ENCODE assay signal across 32 cellular contexts in genomic region chr17:74245818-74246204, GRCh38. TPM values are rescaled to one million over a fixed set of nuclear protein-coding genes. Genes with fewer than 3 reads are reported as not detected.
DNase-seq lines count a peak whose midpoint lies in the region; FAIRE-seq and TF ChIP-seq lines count a peak whose summit lies in the region.
"Had no signal": no experiment of that assay in that cellular context is flagged by ENCODE, and none has a peak within 500 bp of the region (broad histone marks: within the 10 kb centered on the region; RNA-seq: fewer than 3 reads in every experiment).

No MANE protein-coding gene starts in this region.

- H3K27me3 ChIP-seq in SJCRH30 (no peaks in the 10 kb centered on the region), H1 (replicated peaks in 1 of 4; ENCODE audit: control insufficient read depth in 3 of 4, extremely low read depth in 1 of 4, insufficient read depth in 3 of 4, low read length in 3 of 4) (no peaks in the 10 kb centered on the region), neural progenitor cell (no peaks in the 10 kb centered on the region)
- H3K27me3 ChIP-seq: adrenal gland, BE2C, foreskin keratinocyte, upper lobe of right lung had no signal

- 45% methylated on average over 5 of the region's 5 CpGs; no CpG with 5 or more reads in 1 of the 2 experiments for WGBS in H1 (ENCODE audit: extremely low coverage in 1 of 2, insufficient coverage in 1 of 2, insufficient read length in 1 of 2, insufficient replicate concordance in 2 of 2, low coverage in 1 of 2, low lambda C conversion rate in 2 of 2, missing lambda C conversion rate in 1 of 2), 2 experiments

- H2AFZ ChIP-seq in H1 (ENCODE audit: low read length), result no peak overlapping the region
- no peak overlapping the region for H2AFZ ChIP-seq in neural progenitor cell (replicated peaks)

- H3K4me3 Mint-ChIP-seq in CD14-positive monocyte (peak overlapping the region in 1 of 2 donors; percentile 44), neural progenitor cell (no peak overlapping the region)
- H3K4me3 Mint-ChIP-seq: activated CD4-positive, alpha-beta memory T cell treated with anti-CD3 and anti-CD28 coated beads, Interleukin-2, amount 10 ng/mL, durations not matched to agents 7 days and 5 days; stimulated activated naive CD8-positive, alpha-beta T cell treated with anti-CD3 and anti-CD28 coated beads, Interleukin-15, amount 100 ng/mL, for 72 hours had no signal

- H3K36me3 Mint-ChIP-seq in CD14-positive monocyte, result peaks cover 55 to 72% of the 10 kb centered on the region in 2 donors
- peaks cover 6% of the 10 kb centered on the region for H3K36me3 Mint-ChIP-seq in neural progenitor cell

- no peak overlapping the region for H3K56ac ChIP-seq in H1 (replicated peaks; ENCODE audit: insufficient read length, low read depth, low read length)

- H3K14ac ChIP-seq in H1 (ENCODE audit: insufficient read length), result no peak overlapping the region

- H2BK12ac ChIP-seq in H1 (ENCODE audit: low read depth, low read length), result peak overlapping the region; percentile 75; the same call in 1 of the 2 replicates

- no peak overlapping the region for H3K4ac ChIP-seq in H1 (replicated peaks; ENCODE audit: insufficient read length, low read depth, low read length)

- no peak overlapping the region for H2AK5ac ChIP-seq in H1 (ENCODE audit: low read depth, low read length)

- H3K9me3 Mint-ChIP-seq in CD14-positive monocyte (no peaks in the 10 kb centered on the region), neural progenitor cell (peaks cover 4% of the 10 kb centered on the region)
- H3K9me3 Mint-ChIP-seq: activated CD4-positive, alpha-beta memory T cell treated with anti-CD3 and anti-CD28 coated beads, Interleukin-2, amount 10 ng/mL, durations not matched to agents 7 days and 5 days; stimulated activated naive CD8-positive, alpha-beta T cell treated with anti-CD3 and anti-CD28 coated beads, Interleukin-15, amount 100 ng/mL, for 72 hours had no signal

- no peak overlapping the region for H2BK120ac ChIP-seq in H1 (replicated peaks; ENCODE audit: low read depth, low read length)

- TF ChIP-seq CTCF in CD14-positive monocyte (IDR thresholded peaks at IDR 0.05) (no peak), H1 (IDR thresholded peaks at IDR 0.05; ENCODE audit: control extremely low read depth in 1 of 3, insufficient read depth in 1 of 3, low read depth in 1 of 3, low read length in 3 of 3) (no peak), neural progenitor cell (IDR thresholded peaks at IDR 0.05) (no peak)

- H3K9ac ChIP-seq in H1 (replicated peaks in 1 of 4; ENCODE audit: extremely low read depth in 1 of 4, low read depth in 3 of 4, low read length in 3 of 4), result no peak overlapping the region
- no peak overlapping the region for H3K9ac ChIP-seq in neural progenitor cell

- H3F3A ChIP-seq in neural progenitor cell (ENCODE audit: low read depth), result peaks cover 22% of the 10 kb centered on the region

- no peak overlapping the region for H3K23ac ChIP-seq in H1 (ENCODE audit: insufficient read length)

- POLR2A ChIA-PET in H1 (lab: Charles Lee; ENCODE audit: partially characterized antibody), result interaction anchor here (0.7 to 8.2 kb wide), 9 partner anchors 9 to 41 kb away, joined by 3 to 61 read pairs (median 5); partner anchors contain the start of gene TTYH2

- H3K27ac ChIP-seq in SJCRH30, result peak overlapping the region; percentile 0; the same call in 1 of the 2 replicates
- H3K27ac ChIP-seq in H1 (ENCODE audit: low read depth, low read length), result no peak overlapping the region; the same call in 1 of the 2 replicates
- H3K27ac ChIP-seq in neural progenitor cell, result peak overlapping the region; percentile 40
- H3K27ac ChIP-seq: A549, adrenal gland, foreskin keratinocyte, RWPE1, upper lobe of right lung had no signal

- intact Hi-C loops in CD14-positive monocyte (cut with micrococcal nuclease), result loop anchor here in 1 of 2 donors (5.0 kb wide), 1 partner anchor 34 kb away; the partner anchor contains the start of gene TTYH2

- H3K18ac ChIP-seq in H1 (ENCODE audit: extremely low read depth, low read length), result peak overlapping the region; percentile 99

- no peaks in the 10 kb centered on the region for H3K9me3 ChIP-seq in SJCRH30 (replicated peaks)
- 0 out of 4 replicates have a peak, but pooled peaks cover 0 to 4% of the 10 kb centered on the region in 2 experiments for H3K9me3 ChIP-seq in H1 (ENCODE audit: insufficient read depth in 2 of 2, low read depth in 1 of 2, low read length in 1 of 2)
- H3K9me3 ChIP-seq in neural progenitor cell (ENCODE audit: low read depth), result no peaks in the 10 kb centered on the region
- H3K9me3 ChIP-seq: A549, adrenal gland, BE2C, upper lobe of right lung had no signal

- H2BK20ac ChIP-seq in H1 (ENCODE audit: low read length), result 0 out of 2 replicates have a peak overlapping the region, but pooled peaks have one; percentile 75

- no peak for TF ChIP-seq RAD21 in H1 (IDR thresholded peaks at IDR 0.05 in 1 of 2, conservative IDR thresholded peaks at IDR 0.05 in 1 of 2; ENCODE audit: low read depth in 2 of 2, low read length in 2 of 2)

- peak overlapping the region; percentile 90 for H4K5ac ChIP-seq in H1 (ENCODE audit: insufficient read length, low read depth, low read length)

- H3K79me2 ChIP-seq in H1 (ENCODE audit: control insufficient read depth in 1 of 2, insufficient read depth in 2 of 2, low read length in 2 of 2) (no peaks in the 10 kb centered on the region), neural progenitor cell (ENCODE audit: low read depth) (no peaks in the 10 kb centered on the region)

- H4K20me1 ChIP-seq in H1 (replicated peaks in 1 of 2; ENCODE audit: control insufficient read depth in 1 of 2, insufficient read depth in 2 of 2, low read length in 2 of 2) (no peaks in the 10 kb centered on the region), neural progenitor cell (ENCODE audit: low read depth) (no peaks in the 10 kb centered on the region)

- no peaks in the 10 kb centered on the region for H3K27me3 Mint-ChIP-seq in CD14-positive monocyte (ENCODE audit: low read depth in 3 of 3)
- H3K27me3 Mint-ChIP-seq in neural progenitor cell (ENCODE audit: insufficient read depth, low read depth), result peaks cover 11% of the 10 kb centered on the region
- H3K27me3 Mint-ChIP-seq: activated CD4-positive, alpha-beta memory T cell treated with anti-CD3 and anti-CD28 coated beads, Interleukin-2, amount 10 ng/mL, durations not matched to agents 7 days and 5 days; stimulated activated naive CD8-positive, alpha-beta T cell treated with anti-CD3 and anti-CD28 coated beads, Interleukin-15, amount 100 ng/mL, for 72 hours had no signal

- H3K79me1 ChIP-seq in H1 (ENCODE audit: low read depth, low read length), result no peaks in the 10 kb centered on the region

- H4K8ac ChIP-seq in H1 (ENCODE audit: extremely low read depth, insufficient read depth, low read length), result no peak overlapping the region

- TF ChIP-seq EP300 in H1 (IDR thresholded peaks at IDR 0.05; ENCODE audit: borderline replicate concordance in 1 of 2, low read depth in 2 of 2, low read length in 2 of 2), result no peak

- DNase-seq in CD14-positive monocyte (ENCODE audit: low spot score), result no peak
- no peak for DNase-seq in SJCRH30
- peak in 1 of 2 experiments; percentile 56 for DNase-seq in H1 (ENCODE audit: low read depth in 1 of 2, low spot score in 2 of 2)
- no peak for DNase-seq in neural progenitor cell (ENCODE audit: low spot score)
- no peak for DNase-seq in kidney glomerular epithelial cell (lab: John Stamatoyannopoulos, UW)
- DNase-seq in DMS153 treated with DMSO at 0.1 percent for 48 hours (lab: John Stamatoyannopoulos, UW; ENCODE audit: unreplicated experiment), result no peak
- DNase-seq in dedifferentiated amniotic fluid mesenchymal stem cell (ENCODE audit: extremely low spot score), result no peak
- DNase-seq in GDM1 (lab: John Stamatoyannopoulos, UW), result no peak
- DNase-seq: activated CD4-positive, alpha-beta memory T cell treated with anti-CD3 and anti-CD28 coated beads, Interleukin-2, amount 10 ng/mL, durations not matched to agents 7 days and 5 days; activated gamma-delta T cell treated with Interleukin-2 at 50 U/mL for 16 hours; activated T-cell treated with anti-CD3 and anti-CD28 coated beads for 4 hours; adrenal gland; BE2C; foreskin keratinocyte; kidney; MM.1S; NCI-H1694 treated with DMSO at 0.1 percent for 48 hours; NCI-H526 treated with DMSO at 0.1 percent for 48 hours; stimulated activated CD4-positive, alpha-beta T cell treated with anti-CD3 and anti-CD28 coated beads, Interleukin-12 subunit alpha, Interleukin-12 subunit beta, amount 100 ng/mL, for 4 hours; stimulated activated CD4-positive, alpha-beta T cell treated with anti-CD3 and anti-CD28 coated beads, Interleukin-4, amount 100 ng/mL, for 4 hours; stimulated activated naive CD8-positive, alpha-beta T cell treated with anti-CD3 and anti-CD28 coated beads, Interleukin-15, amount 100 ng/mL, for 72 hours; T1000; upper lobe of right lung had no signal

- H2BK15ac ChIP-seq in H1 (ENCODE audit: low read length), result no peak overlapping the region; the same call in 1 of the 2 replicates

- no peak for FAIRE-seq in H1 (lab: Jason Lieb, UNC)
- FAIRE-seq: A549, bronchial epithelial cell, GM19239, kidney had no signal

- H3K36me3 ChIP-seq in SJCRH30 (peaks cover 12% of the 10 kb centered on the region; the same call in 1 of the 2 replicates), H1 (ENCODE audit: control insufficient read depth in 2 of 4, insufficient read depth in 4 of 4, low read length in 3 of 4) (no peaks in the 10 kb centered on the region), neural progenitor cell (no peaks in the 10 kb centered on the region)
- H3K36me3 ChIP-seq: adrenal gland, BE2C, upper lobe of right lung had no signal

- peak overlapping the region; percentile 91; the same call in 1 of the 2 replicates for H2BK5ac ChIP-seq in H1 (ENCODE audit: low read depth, low read length)

- H4K91ac ChIP-seq in H1 (replicated peaks; ENCODE audit: insufficient read length, low read length), result peak overlapping the region; percentile 89

- H3K27ac Mint-ChIP-seq in CD14-positive monocyte (peak overlapping the region in 4 of 7 donors; percentile 28 to 83 (median 70)), neural progenitor cell (peak overlapping the region; percentile 85)
- H3K27ac Mint-ChIP-seq: activated CD4-positive, alpha-beta memory T cell treated with anti-CD3 and anti-CD28 coated beads, Interleukin-2, amount 10 ng/mL, durations not matched to agents 7 days and 5 days had no signal

- CTCF ChIA-PET in H1 (lab: Charles Lee; ENCODE audit: partially characterized antibody), result interaction anchor here (1.1 to 2.4 kb wide), 8 partner anchors 9 to 48 kb away, joined by 3 to 10 read pairs (median 4); partner anchors contain the start of gene DNAI2

- TF ChIP-seq POLR2A in H1 (IDR thresholded peaks at IDR 0.05; ENCODE audit: control extremely low read depth in 1 of 2, low read depth in 2 of 2, low read length in 2 of 2), result no peak

- peak overlapping the region; percentile 32 to 41; a peak in 2 of 4 replicates for H3K4me2 ChIP-seq in H1 (ENCODE audit: insufficient read depth in 1 of 2, low read depth in 2 of 2, low read length in 2 of 2)
- peak overlapping the region; percentile 63 for H3K4me2 ChIP-seq in neural progenitor cell
- H3K4me2 ChIP-seq: A549 had no signal

- H3K23me2 ChIP-seq in H1 (ENCODE audit: low read depth, low read length), result no peaks in the 10 kb centered on the region

- H3K4me1 ChIP-seq in SJCRH30 (peaks cover 25% of the 10 kb centered on the region), H1 (replicated peaks in 1 of 4; ENCODE audit: control insufficient read depth in 3 of 4, insufficient read depth in 4 of 4, low read length in 3 of 4) (peaks cover 6 to 21% (median 12%) of the 10 kb centered on the region in 4 experiments), neural progenitor cell (peaks cover 30% of the 10 kb centered on the region)
- H3K4me1 ChIP-seq: A549, foreskin keratinocyte had no signal

- H3K4me1 Mint-ChIP-seq in CD14-positive monocyte, result peaks cover 25% of the 10 kb centered on the region
- H3K4me1 Mint-ChIP-seq in neural progenitor cell, result peaks cover 40% of the 10 kb centered on the region
- H3K4me1 Mint-ChIP-seq: activated CD4-positive, alpha-beta memory T cell treated with anti-CD3 and anti-CD28 coated beads, Interleukin-2, amount 10 ng/mL, durations not matched to agents 7 days and 5 days had no signal

- no peak overlapping the region for H3K4me3 ChIP-seq in SJCRH30
- H3K4me3 ChIP-seq in H1 (ENCODE audit: extremely low read depth in 1 of 4, insufficient read depth in 2 of 4, low read depth in 3 of 4, low read length in 4 of 4), result no peak overlapping the region
- no peak overlapping the region for H3K4me3 ChIP-seq in neural progenitor cell
- H3K4me3 ChIP-seq: A549, adrenal gland, lung, upper lobe of right lung had no signal

RNA-seq across cellular contexts. Expression of gene DNAI2, which starts 28.2 kb away (rescaled TPM):
- polyA plus RNA-seq in CD14-positive monocyte (not detected), H1 (2011; rRNA removed) (0.08 and 0.24 TPM in 2 replicates)
- not detected in 2 replicates for total RNA-seq in SJCRH30 (2014; rRNA removed; shearing (Covaris generic))
- 0.15 TPM in 1 of 2 replicates, not detected in the other for total RNA-seq in H1 (2021; fragmentation: NEBNext Ultra II Directional; extraction: Animal tissue kit (Norgen Biotek cat#: 25700))
- polyA plus RNA-seq in H1 (2011; cell fraction: cytosol; rRNA removed), result 0.16 TPM
- polyA plus RNA-seq in H1 (2011; cell fraction: nucleus; rRNA removed), result 0.40 TPM
- 0.35 to 0.52 TPM in 2 of 4 replicates, not detected in the others for polyA plus RNA-seq in H1 (2012, experiment 1 of 2)
- polyA plus RNA-seq in H1 (2012, experiment 2 of 2), result not detected
- 0.10 TPM for polyA plus RNA-seq in H1 (2013, experiment 1 of 2)
- polyA plus RNA-seq in H1 (2013, experiment 2 of 2), result 0.06 TPM
- 0.22 TPM in 1 of 2 replicates, not detected in the other for polyA minus RNA-seq in H1 (2011; rRNA and poly(A)+ RNA removed)
- not detected for polyA minus RNA-seq in H1 (2011; cell fraction: cytosol; rRNA and poly(A)+ RNA removed)
- not detected for polyA minus RNA-seq in H1 (2011; cell fraction: nucleus; rRNA and poly(A)+ RNA removed)
- total RNA-seq in neural progenitor cell (ENCODE audit: low replicate concordance), result not detected in 2 replicates
- total RNA-seq: bronchial epithelial cell, Daoy, epithelial cell of proximal tubule, foreskin keratinocyte, H4, occipital lobe, upper lobe of right lung had no signal
- polyA plus RNA-seq: A549, foreskin keratinocyte had no signal

RNA-seq across cellular contexts. Expression of gene TTYH2, which starts 32.4 kb away (rescaled TPM):
- polyA plus RNA-seq in CD14-positive monocyte (10 to 100 TPM; 12.3 to 18.7 TPM), H1 (2011; rRNA removed) (9.2 and 17.3 TPM in 2 replicates)
- total RNA-seq in SJCRH30 (2014; rRNA removed; shearing (Covaris generic)), result 45.8 and 53.0 TPM in 2 replicates
- total RNA-seq in H1 (2021; fragmentation: NEBNext Ultra II Directional; extraction: Animal tissue kit (Norgen Biotek cat#: 25700)), result 3.2 and 3.7 TPM in 2 replicates
- polyA plus RNA-seq in H1 (2011; cell fraction: cytosol; rRNA removed), result 7.6 TPM
- polyA plus RNA-seq in H1 (2011; cell fraction: nucleus; rRNA removed), result 16.4 TPM
- 3.1 to 4.0 TPM (median 3.4 TPM) in 4 replicates for polyA plus RNA-seq in H1 (2012, experiment 1 of 2)
- polyA plus RNA-seq in H1 (2012, experiment 2 of 2), result 3.2 TPM
- 5.3 TPM for polyA plus RNA-seq in H1 (2013, experiment 1 of 2)
- polyA plus RNA-seq in H1 (2013, experiment 2 of 2), result 5.8 TPM
- 7.4 and 9.7 TPM in 2 replicates for polyA minus RNA-seq in H1 (2011; rRNA and poly(A)+ RNA removed)
- polyA minus RNA-seq in H1 (2011; cell fraction: cytosol; rRNA and poly(A)+ RNA removed), result 3.1 TPM
- polyA minus RNA-seq in H1 (2011; cell fraction: nucleus; rRNA and poly(A)+ RNA removed), result 8.3 TPM
- total RNA-seq in neural progenitor cell (ENCODE audit: low replicate concordance), result 3.2 and 5.8 TPM in 2 replicates

RNA-seq across cellular contexts. Expression of gene RPL38, which starts 42.3 kb away (rescaled TPM):
- polyA plus RNA-seq in CD14-positive monocyte (1,000 to 10,000 TPM in 1 of 2 donors, 100 to 1,000 TPM in 1; 919 to 1,070 TPM), H1 (2011; rRNA removed) (412 and 510 TPM in 2 replicates)
- total RNA-seq in SJCRH30 (2014; rRNA removed; shearing (Covaris generic)), result 5,758 and 5,854 TPM in 2 replicates
- total RNA-seq in H1 (2021; fragmentation: NEBNext Ultra II Directional; extraction: Animal tissue kit (Norgen Biotek cat#: 25700)), result 1,195 and 1,222 TPM in 2 replicates
- polyA plus RNA-seq in H1 (2011; cell fraction: cytosol; rRNA removed), result 1,085 TPM
- polyA plus RNA-seq in H1 (2011; cell fraction: nucleus; rRNA removed), result 1,333 TPM
- polyA plus RNA-seq in H1 (2012, experiment 1 of 2), result 3,837 to 6,357 TPM (median 4,194 TPM) in 4 replicates
- 920 TPM for polyA plus RNA-seq in H1 (2012, experiment 2 of 2)
- 4,258 TPM for polyA plus RNA-seq in H1 (2013, experiment 1 of 2)
- polyA plus RNA-seq in H1 (2013, experiment 2 of 2), result 4,313 TPM
- 802 and 987 TPM in 2 replicates for polyA minus RNA-seq in H1 (2011; rRNA and poly(A)+ RNA removed)
- polyA minus RNA-seq in H1 (2011; cell fraction: cytosol; rRNA and poly(A)+ RNA removed), result 425 TPM
- 337 TPM for polyA minus RNA-seq in H1 (2011; cell fraction: nucleus; rRNA and poly(A)+ RNA removed)
- total RNA-seq in neural progenitor cell (ENCODE audit: low replicate concordance), result 343 and 393 TPM in 2 replicates
